ENCODE assay signal across 9 cellular contexts in the genomic region with DNA sequence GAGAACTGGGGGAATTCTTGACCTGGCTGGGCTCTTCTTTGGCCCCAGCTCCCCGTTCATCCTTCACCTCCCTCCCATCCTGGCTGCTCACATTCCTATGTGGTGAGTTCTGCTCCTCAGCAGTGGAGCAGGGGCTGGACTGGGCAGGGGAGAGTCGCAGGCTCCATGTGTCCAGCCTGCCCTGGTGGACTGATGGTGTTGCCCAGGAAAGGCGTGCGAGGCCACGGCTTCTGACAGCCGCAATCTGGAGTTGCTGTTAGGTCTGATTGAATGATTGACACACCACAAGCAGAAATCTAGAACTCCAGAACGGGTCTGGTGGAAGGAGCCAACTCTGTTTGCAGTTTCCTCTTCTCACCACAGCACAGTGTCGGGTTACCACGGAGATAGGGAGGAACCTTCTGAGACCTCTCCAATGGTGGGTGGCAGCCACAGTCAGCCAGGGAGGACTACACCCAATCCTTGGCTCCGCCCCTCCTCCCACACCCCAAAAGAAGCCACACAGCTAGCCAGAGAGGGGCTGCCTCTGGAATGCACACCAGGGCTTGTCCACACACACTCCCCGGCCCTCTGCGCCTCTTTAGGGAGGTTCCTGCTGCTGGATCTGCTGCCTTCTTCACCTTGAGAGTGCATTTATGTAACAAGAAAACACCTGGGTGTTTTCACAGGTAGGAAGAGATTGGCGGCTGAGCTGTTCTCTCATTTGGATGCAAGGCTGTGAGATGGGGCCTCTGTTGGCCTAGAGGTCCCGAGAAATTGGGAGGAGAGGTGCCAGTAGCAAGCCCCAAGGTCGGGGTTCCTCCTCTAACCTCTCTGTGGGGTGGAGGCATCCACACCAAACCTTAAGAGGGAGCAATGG. TPM values are rescaled to one million over a fixed set of nuclear protein-coding genes. Genes with fewer than 3 reads are reported as not detected.
DNase-seq lines count a peak whose midpoint lies in the region; ATAC-seq and TF ChIP-seq lines count a peak whose summit lies in the region.
"Had no signal": no experiment of that assay in that cellular context is flagged by ENCODE, and none has a peak within 500 bp of the region (broad histone marks: within the 10 kb centered on the region; RNA-seq: fewer than 3 reads in every experiment).

No MANE protein-coding gene starts in this region.

- H4K20me1 ChIP-seq in DOHH2 (ENCODE audit: control insufficient read depth, insufficient read depth, low read depth, low read length) = no peaks in the 10 kb centered on the region

- no peak overlapping the region for H3K4me3 ChIP-seq in DOHH2 (ENCODE audit: low read length)
- H3K4me3 ChIP-seq in HUES48 (ENCODE audit: low read depth, low read length) = no peak overlapping the region
- no peak overlapping the region for H3K4me3 ChIP-seq in lung
- H3K4me3 ChIP-seq in WERI-Rb-1 (ENCODE audit: low read depth, low read length) = no peak overlapping the region
- H3K4me3 ChIP-seq: dorsolateral prefrontal cortex had no signal

- H3K36me3 ChIP-seq in DOHH2 (ENCODE audit: control insufficient read depth, low read length) = no peaks in the 10 kb centered on the region
- H3K36me3 ChIP-seq in HUES48 (ENCODE audit: control insufficient read depth, insufficient read depth, low read length) = no peaks in the 10 kb centered on the region
- no peaks in the 10 kb centered on the region for H3K36me3 ChIP-seq in lung (ENCODE audit: control insufficient read depth in 2 of 2, insufficient read depth in 2 of 2, low read length in 2 of 2)
- no peaks in the 10 kb centered on the region for H3K36me3 ChIP-seq in WERI-Rb-1

- peaks cover 33% of the 10 kb centered on the region for H3K4me1 ChIP-seq in DOHH2 (ENCODE audit: control insufficient read depth, low read length)
- H3K4me1 ChIP-seq in HUES48 (ENCODE audit: control insufficient read depth, insufficient read depth, low read length) = 0 out of 2 replicates have a peak, but pooled peaks cover 6% of the 10 kb centered on the region
- peaks cover 0 to 13% of the 10 kb centered on the region in 2 donors for H3K4me1 ChIP-seq in lung (ENCODE audit: control insufficient read depth in 2 of 2, insufficient read depth in 2 of 2, low read length in 2 of 2)

- H3K79me2 ChIP-seq in DOHH2 (ENCODE audit: control insufficient read depth, low read length) = no peaks in the 10 kb centered on the region

- peak overlapping the region; percentile 2; the same call in 1 of the 2 replicates for H3K4me2 ChIP-seq in DOHH2 (ENCODE audit: low read length)

- WGBS in lung, 2 donors = 40 to 50% methylated on average over 15 of the region's 15 CpGs

- no peaks in the 10 kb centered on the region for H3K9me2 ChIP-seq in DOHH2 (replicated peaks; ENCODE audit: control insufficient read depth, low read length)

- H3K4me3 Mint-ChIP-seq in chondrocyte (ENCODE audit: unreplicated experiment) = peak overlapping the region; percentile 25

- H3K27me3 ChIP-seq in DOHH2 (ENCODE audit: control insufficient read depth, low read length) (no peaks in the 10 kb centered on the region), HUES48 (ENCODE audit: control insufficient read depth, insufficient read depth, low read length) (no peaks in the 10 kb centered on the region), lung (ENCODE audit: control insufficient read depth, insufficient read depth) (no peaks in the 10 kb centered on the region), WERI-Rb-1 (ENCODE audit: insufficient read depth, low read depth, severe bottlenecking) (no peaks in the 10 kb centered on the region)
- H3K27me3 ChIP-seq: dorsolateral prefrontal cortex had no signal

- no peak overlapping the region for H3K9ac ChIP-seq in HUES48 (ENCODE audit: low read depth, low read length)

- H3K27ac Mint-ChIP-seq in chondrocyte (ENCODE audit: unreplicated experiment) = peak overlapping the region; percentile 99

- peaks cover 77% of the 10 kb centered on the region for H3K4me1 Mint-ChIP-seq in chondrocyte (ENCODE audit: low read depth)

- H3K27ac ChIP-seq in DOHH2 (ENCODE audit: low read depth, low read length) (no peak overlapping the region), HUES48 (ENCODE audit: low read depth, low read length) (peak overlapping the region; percentile 53), lung (ENCODE audit: low read depth in 1 of 2, low read length in 1 of 2) (peak overlapping the region in 1 of 2 donors; percentile 93), WERI-Rb-1 (no peak overlapping the region)

- H3K9me3 ChIP-seq in DOHH2 (ENCODE audit: control insufficient read depth, insufficient read depth, low read length) = no peaks in the 10 kb centered on the region
- no peaks in the 10 kb centered on the region for H3K9me3 ChIP-seq in HUES48 (ENCODE audit: control insufficient read depth, insufficient read depth, low read length)
- H3K9me3 ChIP-seq in lung (ENCODE audit: control insufficient read depth in 2 of 2, insufficient read depth in 1 of 2, low read length in 1 of 2) = peaks cover 0 to 1% of the 10 kb centered on the region in 2 donors
- no peaks in the 10 kb centered on the region for H3K9me3 ChIP-seq in WERI-Rb-1 (ENCODE audit: severe bottlenecking)

- H3K9me3 Mint-ChIP-seq in chondrocyte (ENCODE audit: low read depth) = peaks cover 5% of the 10 kb centered on the region

- TF ChIP-seq CTCF in DOHH2 (IDR thresholded peaks at IDR 0.05; ENCODE audit: low read depth, low read length, poor library complexity, severe bottlenecking) = no peak
- TF ChIP-seq CTCF in chondrocyte (IDR thresholded peaks at IDR 0.05) = peak; percentile 40
- no peak for TF ChIP-seq CTCF in lung (IDR thresholded peaks at IDR 0.05; ENCODE audit: control extremely low read depth, extremely low read depth)
- no peak for TF ChIP-seq CTCF in WERI-Rb-1 (IDR thresholded peaks at IDR 0.05; ENCODE audit: low read depth, low read length)

- H3K27me3 Mint-ChIP-seq in chondrocyte (ENCODE audit: low read depth) = no peaks in the 10 kb centered on the region

- peak; percentile 73 for ATAC-seq in GM21529 (IDR thresholded peaks at IDR 0.05; ENCODE audit: unreplicated experiment)
- peak; percentile 78 for ATAC-seq in lung (ENCODE audit: insufficient read depth, low FRiP score)

- H3F3A ChIP-seq in DOHH2 (ENCODE audit: control insufficient read depth, insufficient read depth) = no peaks in the 10 kb centered on the region

- DNase-seq in activated CD4-positive, CD25-positive, alpha-beta regulatory T cell treated with anti-CD3 and anti-CD28 coated beads, Interleukin-2, amount 50 U/mL, for 72 hours = peak; percentile 70
- peak; percentile 92 for DNase-seq in chondrocyte (ENCODE audit: low spot score)
- peak; percentile 71 for DNase-seq in lung (ENCODE audit: low spot score)
- peak; percentile 84 for DNase-seq in stimulated activated CD8-positive, alpha-beta memory T cell treated with anti-CD3 and anti-CD28 coated beads, Interleukin-4, amount 100 ng/mL, for 48 hours
- no peak for DNase-seq in WERI-Rb-1

- H3K36me3 Mint-ChIP-seq in chondrocyte (ENCODE audit: low read depth) = no peaks in the 10 kb centered on the region

RNA-seq across cellular contexts. Expression of a gene that starts 56.4 kb away (rescaled TPM):
- 176 to 179 TPM (median 177 TPM) in 3 replicates for total RNA-seq in chondrocyte
- total RNA-seq in lung = 100 to 1,000 TPM; 533 to 556 TPM
- polyA plus RNA-seq in lung = 100 to 1,000 TPM; 115 to 636 TPM
